ENCODE assay signal across 8 cellular contexts in genomic region chr17:47949197-47949759, GRCh38. TPM values are rescaled to one million over a fixed set of nuclear protein-coding genes. Genes with fewer than 3 reads are reported as not detected.
A peak's percentile ranks its signal among the peaks of the same experiment; 100 is the strongest.
DNase-seq lines count a peak whose midpoint lies in the region; ATAC-seq and TF ChIP-seq lines count a peak whose summit lies in the region.

No MANE protein-coding gene starts in this region.

- DNase-seq in Caki2 (ENCODE audit: low read depth) (peak; percentile 77), H4 (ENCODE audit: low spot score) (peak; percentile 70), NCI-H146 treated with DMSO at 0.1 percent for 48 hours (lab: John Stamatoyannopoulos, UW; ENCODE audit: unreplicated experiment) (peak; percentile 36), T-helper 2 cell (peak; percentile 54 to 73 (median 69)), right cardiac atrium (peak; percentile 92 to 97 (median 97)), uterus (peak; percentile 83 to 90)

- H3K4me3 ChIP-seq in right cardiac atrium (ENCODE audit: low read length) (peak overlapping the region; percentile 41), rectal smooth muscle tissue (ENCODE audit: low read length) (peak overlapping the region; percentile 64), uterus (peak overlapping the region in 1 of 2 donors; percentile 24)

- peak overlapping the region; percentile 43 for H3K27ac ChIP-seq in angular gyrus (ENCODE audit: low read depth, low read length)
- peak overlapping the region; percentile 89 for H3K27ac ChIP-seq in right cardiac atrium (ENCODE audit: low read length)
- H3K27ac ChIP-seq in rectal smooth muscle tissue (ENCODE audit: low read depth, low read length): peak overlapping the region; percentile 4
- peak overlapping the region; percentile 69 to 72 for H3K27ac ChIP-seq in uterus

- in situ Hi-C loops in Caki2 (cut with HindIII; ENCODE audit: low pct_unique_long_range_greater_than_20kb, low sequenced_read_pairs): no loop called here

- H3K9me3 ChIP-seq in right cardiac atrium (ENCODE audit: control insufficient read depth, low read length) (no peaks in the 10 kb centered on the region), uterus (no peaks in the 10 kb centered on the region)

- peak overlapping the region; percentile 36 for H3K9ac ChIP-seq in rectal smooth muscle tissue (ENCODE audit: low read length)

- H3K27me3 ChIP-seq in right cardiac atrium (ENCODE audit: control insufficient read depth, insufficient read depth) (no peaks in the 10 kb centered on the region), rectal smooth muscle tissue (ENCODE audit: control insufficient read depth, insufficient read depth, low read length) (no peaks in the 10 kb centered on the region), uterus (no peaks in the 10 kb centered on the region)

- H3K36me3 ChIP-seq in rectal smooth muscle tissue (ENCODE audit: control insufficient read depth, insufficient read depth, low read length): peaks cover 8% of the 10 kb centered on the region
- no peaks in the 10 kb centered on the region for H3K36me3 ChIP-seq in uterus

- H3K4me1 ChIP-seq in right cardiac atrium (ENCODE audit: control insufficient read depth, insufficient read depth, low read length): peaks cover 3% of the 10 kb centered on the region
- H3K4me1 ChIP-seq in rectal smooth muscle tissue (ENCODE audit: control insufficient read depth, insufficient read depth, low read length): peaks cover 11% of the 10 kb centered on the region
- no peaks in the 10 kb centered on the region for H3K4me1 ChIP-seq in uterus

- ATAC-seq in right cardiac atrium: peak; percentile 85

- peak in 1 of 2 donors; percentile 17 for TF ChIP-seq POLR2A in uterus (IDR thresholded peaks at IDR 0.05)

- peak; percentile 89 to 93 (median 92) for TF ChIP-seq CTCF in uterus (IDR thresholded peaks at IDR 0.05)

- whole genome bisulfite sequencing in right cardiac atrium: 4% methylated on average over 22 of the region's 22 CpGs

- intact Hi-C loops in right cardiac atrium (cut with DNase I) (loop anchor here in 3 of 4 donors (5.0 to 10.0 kb wide), 3 partner anchors 52 to 104 kb away; partner anchors contain the start of genes SP2 (in 3 of the 3) and SCRN2 (in 1 of the 3)), uterus (cut with DNase I; ENCODE audit: low total_unique reads) (no loop called here)

RNA-seq across cellular contexts. Expression of gene PNPO, which starts 7.9 kb away (rescaled TPM):
- 77.0 and 96.8 TPM in 2 replicates for total RNA-seq in Caki2 (2014; rRNA removed; shearing (Covaris generic); ENCODE audit: low replicate concordance)
- 38.2 and 47.5 TPM in 2 replicates for total RNA-seq in H4 (2014; rRNA removed; shearing (Covaris generic))
- total RNA-seq in right cardiac atrium (10 to 100 TPM; 23.9 to 29.9 (median 26.0) TPM), uterus (10 to 100 TPM; 16.7 to 29.4 (median 17.4) TPM)
- polyA plus RNA-seq in right cardiac atrium: 16.1 TPM

RNA-seq across cellular contexts. Expression of gene PRR15L, which starts 8.4 kb away (rescaled TPM):
- not detected in 2 replicates for total RNA-seq in Caki2 (2014; rRNA removed; shearing (Covaris generic); ENCODE audit: low replicate concordance)
- total RNA-seq in H4 (2014; rRNA removed; shearing (Covaris generic)): not detected in 2 replicates
- total RNA-seq in right cardiac atrium: not detected
- not detected for polyA plus RNA-seq in right cardiac atrium
- total RNA-seq in uterus: 1 to 10 TPM in 1 of 4 donors, under 1 TPM in 1, not detected in 2; 0.29 to 2.0 TPM

RNA-seq across cellular contexts. Expression of gene CDK5RAP3, which starts 21.6 kb away (rescaled TPM):
- total RNA-seq in Caki2 (2014; rRNA removed; shearing (Covaris generic); ENCODE audit: low replicate concordance): 89.8 and 102 TPM in 2 replicates
- total RNA-seq in H4 (2014; rRNA removed; shearing (Covaris generic)): 53.4 and 57.6 TPM in 2 replicates
- total RNA-seq in right cardiac atrium (10 to 100 TPM; 56.8 to 66.8 (median 64.9) TPM), uterus (100 to 1,000 TPM; 118 to 180 (median 146) TPM)
- 54.3 TPM for polyA plus RNA-seq in right cardiac atrium

RNA-seq across cellular contexts. Expression of gene SP2, which starts 53.2 kb away (rescaled TPM):
- 0.03 TPM in 1 of 2 replicates, not detected in the other for total RNA-seq in Caki2 (2014; rRNA removed; shearing (Covaris generic); ENCODE audit: low replicate concordance)
- 1.0 and 1.9 TPM in 2 replicates for total RNA-seq in H4 (2014; rRNA removed; shearing (Covaris generic))
- 10 to 100 TPM; 15.8 to 20.6 (median 17.9) TPM for total RNA-seq in right cardiac atrium
- polyA plus RNA-seq in right cardiac atrium: 11.4 TPM
- total RNA-seq in uterus: 10 to 100 TPM in 1 of 4 donors, 1 to 10 TPM in 2, under 1 TPM in 1; 0.88 to 18.7 (median 1.3) TPM

Comparison
In these comparisons a context has a peak if more than half of its experiments do, and no peak if none do; other contexts are left out.
1. DNase-seq: peak in every context shown above with its lines; median percentile 97 in right cardiac atrium; 86 in uterus; 77 in Caki2; 70 in H4; 69 in T-helper 2 cell; 36 in NCI-H146 treated with DMSO at 0.1 percent for 48 hours.
2. H3K27ac ChIP-seq: peak in every context shown above with its lines; median percentile 89 in right cardiac atrium; 70 in uterus; 43 in angular gyrus; 4 in rectal smooth muscle tissue.